In the genomic region with DNA sequence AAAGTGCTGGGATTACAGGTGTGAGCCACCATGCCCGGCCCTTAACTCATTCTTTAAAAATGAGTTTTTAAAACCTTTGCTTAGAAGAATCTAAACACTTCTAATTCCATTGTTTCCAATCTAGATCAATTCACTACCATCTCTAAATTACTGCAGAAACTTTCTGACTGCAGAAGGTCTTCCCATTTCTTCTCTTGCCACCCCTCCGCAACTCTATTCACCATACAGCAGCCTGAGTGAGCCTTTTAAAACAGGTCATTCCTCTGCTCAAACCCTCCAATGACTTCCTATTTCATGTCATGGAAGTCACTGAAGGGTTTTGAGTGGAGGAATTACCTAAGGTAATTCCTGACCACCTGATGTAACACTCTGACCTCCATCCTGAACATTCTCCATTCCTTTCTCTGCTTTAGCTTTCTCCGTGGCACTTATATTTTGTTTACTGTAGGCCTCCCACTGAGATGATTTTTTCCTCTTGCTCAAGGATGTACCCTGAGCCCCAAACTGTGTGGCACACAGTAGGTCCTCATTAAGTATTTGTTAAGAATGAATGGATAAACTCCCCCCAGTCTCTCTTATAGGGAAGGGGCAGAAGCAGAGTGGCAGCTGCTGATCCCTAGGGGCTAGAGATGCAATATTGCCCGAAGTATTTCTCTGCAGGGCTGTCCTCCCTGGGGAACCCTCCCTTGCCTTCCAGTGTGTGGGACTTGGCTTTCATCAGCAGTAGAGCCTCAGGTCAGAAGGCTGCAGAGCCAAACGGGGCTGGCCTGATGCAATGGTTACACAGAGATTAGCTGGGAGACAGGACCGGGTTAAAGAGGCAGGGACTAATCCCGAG, we compare ENCODE assay signal across 8 cellular contexts. TPM values are rescaled to one million over a fixed set of nuclear protein-coding genes. Genes with fewer than 3 reads are reported as not detected.
DNase-seq lines count a peak whose midpoint lies in the region; ATAC-seq and TF ChIP-seq lines count a peak whose summit lies in the region.

No MANE protein-coding gene starts in this region.

- no peaks in the 10 kb centered on the region for H3K9me3 ChIP-seq in heart right ventricle
- H3K9me3 ChIP-seq in sigmoid colon = no peaks in the 10 kb centered on the region

- no peaks in the 10 kb centered on the region for H3K27me3 ChIP-seq in heart right ventricle
- no peaks in the 10 kb centered on the region for H3K27me3 ChIP-seq in sigmoid colon

- no peaks in the 10 kb centered on the region for H3K27me3 Mint-ChIP-seq in activated T-helper 17 cell treated with anti-CD3 and anti-CD28 coated beads, Interleukin-2, amount 50 U/mL, for 72 hours

- intact Hi-C loops in heart right ventricle (cut with DNase I) (loop anchor here in 1 of 10 donors (5.0 kb wide), 1 partner anchor 232 kb away; no protein-coding TSS in a partner anchor), sigmoid colon (cut with DNase I) (no loop called here)

- no peak for TF ChIP-seq POLR2A in sigmoid colon (IDR thresholded peaks at IDR 0.05)

- H3K27ac ChIP-seq in heart right ventricle (peak overlapping the region in 9 of 10 donors; percentile 90 to 100 (median 99)), sigmoid colon (peak overlapping the region; percentile 95 to 100 (median 98))

- WGBS in heart right ventricle, 2 donors = 19% methylated on average over 7 of the region's 7 CpGs
- 28 to 32% methylated on average over 7 of the region's 7 CpGs for WGBS in sigmoid colon, 2 donors

- H3K4me3 Mint-ChIP-seq in activated T-helper 17 cell treated with anti-CD3 and anti-CD28 coated beads, Interleukin-2, amount 50 U/mL, for 72 hours = peak overlapping the region; percentile 81

- ATAC-seq in activated T-helper 17 cell treated with anti-CD3 and anti-CD28 coated beads, Interleukin-2, amount 50 U/mL, for 72 hours (replicated peaks) = no peak
- ATAC-seq in heart right ventricle (peak in 1 of 8 donors; percentile 2), GM19351 (IDR thresholded peaks at IDR 0.05; ENCODE audit: unreplicated experiment) (no peak), HG03354 (IDR thresholded peaks at IDR 0.05; ENCODE audit: poor library complexity, severe bottlenecking, unreplicated experiment) (no peak)

- H3K36me3 ChIP-seq in heart right ventricle (peaks cover 0 to 50% (median 40%) of the 10 kb centered on the region in 9 donors), sigmoid colon (peaks cover 24 to 40% (median 31%) of the 10 kb centered on the region in 4 donors)

- H3K27ac Mint-ChIP-seq in activated T-helper 17 cell treated with anti-CD3 and anti-CD28 coated beads, Interleukin-2, amount 50 U/mL, for 72 hours = peak overlapping the region; percentile 97

- H3K4me1 Mint-ChIP-seq in activated T-helper 17 cell treated with anti-CD3 and anti-CD28 coated beads, Interleukin-2, amount 50 U/mL, for 72 hours = peaks cover 25% of the 10 kb centered on the region

- TF ChIP-seq CTCF in AG10803 (conservative IDR thresholded peaks at IDR 0.05; ENCODE audit: low read length) = no peak
- TF ChIP-seq CTCF in heart right ventricle (IDR thresholded peaks at IDR 0.05) = no peak
- no peak for TF ChIP-seq CTCF in sigmoid colon (IDR thresholded peaks at IDR 0.05)

- H3K4me1 ChIP-seq in heart right ventricle (peaks cover 19 to 78% (median 60%) of the 10 kb centered on the region in 9 donors), sigmoid colon (peaks cover 0 to 55% (median 53%) of the 10 kb centered on the region in 4 donors)

- H3K9me3 Mint-ChIP-seq in activated T-helper 17 cell treated with anti-CD3 and anti-CD28 coated beads, Interleukin-2, amount 50 U/mL, for 72 hours = no peaks in the 10 kb centered on the region

- peaks cover 91% of the 10 kb centered on the region for H3K36me3 Mint-ChIP-seq in activated T-helper 17 cell treated with anti-CD3 and anti-CD28 coated beads, Interleukin-2, amount 50 U/mL, for 72 hours (ENCODE audit: low read depth)

- peak; percentile 68 for DNase-seq in AG10803 (ENCODE audit: low read depth)
- peak; percentile 11 for DNase-seq in HT-29 (ENCODE audit: low spot score)
- DNase-seq in heart right ventricle = peak in 1 of 2 donors; percentile 29
- DNase-seq in sigmoid colon = peak; percentile 78
- no peak for DNase-seq in NCI-H2196 (lab: John Stamatoyannopoulos, UW; ENCODE audit: unreplicated experiment)

- no peak for TF ChIP-seq EP300 in sigmoid colon (IDR thresholded peaks at IDR 0.05)

- H3K4me3 ChIP-seq in AG10803 (ENCODE audit: low read length) (peak overlapping the region; percentile 100), heart right ventricle (peak overlapping the region; percentile 67 to 98 (median 88)), sigmoid colon (peak overlapping the region; percentile 85 to 96 (median 89))

RNA-seq across cellular contexts. Expression of gene DDIT3, which starts 1.2 kb away (rescaled TPM):
- total RNA-seq in HT-29 (2014; rRNA removed; shearing (Covaris generic)) = 26.9 and 39.0 TPM in 2 replicates
- 10 to 100 TPM; 14.2 to 25.3 TPM for total RNA-seq in activated T-helper 17 cell treated with anti-CD3 and anti-CD28 coated beads, Interleukin-2, amount 50 U/mL, for 72 hours
- total RNA-seq in heart right ventricle (10 to 100 TPM; 11.2 to 34.1 (median 22.0) TPM), sigmoid colon (10 to 100 TPM; 30.7 to 48.5 (median 40.7) TPM)
- polyA plus RNA-seq in heart right ventricle (100 to 1,000 TPM in 1 of 2 donors, 10 to 100 TPM in 1; 65.2 to 106 TPM), sigmoid colon (10 to 100 TPM; 42.3 to 52.9 (median 46.7) TPM)

RNA-seq across cellular contexts. Expression of gene MBD6, which starts 3.5 kb away (rescaled TPM):
- 18.0 and 23.0 TPM in 2 replicates for total RNA-seq in HT-29 (2014; rRNA removed; shearing (Covaris generic))
- total RNA-seq in activated T-helper 17 cell treated with anti-CD3 and anti-CD28 coated beads, Interleukin-2, amount 50 U/mL, for 72 hours = 10 to 100 TPM; 78.8 to 83.1 TPM
- total RNA-seq in heart right ventricle (10 to 100 TPM; 22.8 to 46.9 (median 33.5) TPM), sigmoid colon (10 to 100 TPM; 13.5 to 23.5 (median 16.0) TPM)
- polyA plus RNA-seq in heart right ventricle (10 to 100 TPM in 1 of 2 donors, 1 to 10 TPM in 1; 8.8 to 35.4 TPM), sigmoid colon (10 to 100 TPM; 16.2 to 52.8 (median 17.1) TPM)

RNA-seq across cellular contexts. Expression of gene DCTN2, which starts 27.9 kb away (rescaled TPM):
- total RNA-seq in HT-29 (2014; rRNA removed; shearing (Covaris generic)) = 58.6 and 62.3 TPM in 2 replicates
- total RNA-seq in activated T-helper 17 cell treated with anti-CD3 and anti-CD28 coated beads, Interleukin-2, amount 50 U/mL, for 72 hours = 10 to 100 TPM; 78.5 to 96.4 TPM
- 100 to 1,000 TPM in 5 of 10 donors, 10 to 100 TPM in 5; 82.9 to 116 (median 101) TPM for total RNA-seq in heart right ventricle
- polyA plus RNA-seq in heart right ventricle = 100 to 1,000 TPM in 1 of 2 donors, 10 to 100 TPM in 1; 45.9 to 174 TPM
- 100 to 1,000 TPM; 118 to 194 (median 141) TPM for total RNA-seq in sigmoid colon
- polyA plus RNA-seq in sigmoid colon = 100 to 1,000 TPM; 141 to 204 (median 172) TPM

RNA-seq across cellular contexts. Expression of gene KIF5A, which starts 30.7 kb away (rescaled TPM):
- total RNA-seq in HT-29 (2014; rRNA removed; shearing (Covaris generic)) = not detected in 2 replicates
- total RNA-seq in activated T-helper 17 cell treated with anti-CD3 and anti-CD28 coated beads, Interleukin-2, amount 50 U/mL, for 72 hours = 1 to 10 TPM; 2.0 to 3.0 TPM
- total RNA-seq in heart right ventricle (under 1 TPM in 5 of 10 donors, not detected in 5; 0.05 to 0.29 (median 0.07) TPM), sigmoid colon (1 to 10 TPM; 3.6 to 8.9 (median 6.9) TPM)
- polyA plus RNA-seq in heart right ventricle (under 1 TPM; 0.06 to 0.07 TPM), sigmoid colon (1 to 10 TPM in 1 of 3 donors, under 1 TPM in 2; under 0.01 to 3.5 (median 0.46) TPM)

RNA-seq across cellular contexts. Expression of gene MARS1, which starts 31.3 kb away (rescaled TPM):
- 174 and 202 TPM in 2 replicates for total RNA-seq in HT-29 (2014; rRNA removed; shearing (Covaris generic))
- 100 to 1,000 TPM; 130 to 243 TPM for total RNA-seq in activated T-helper 17 cell treated with anti-CD3 and anti-CD28 coated beads, Interleukin-2, amount 50 U/mL, for 72 hours
- total RNA-seq in heart right ventricle (100 to 1,000 TPM in 1 of 10 donors, 10 to 100 TPM in 9; 56.7 to 105 (median 72.5) TPM), sigmoid colon (10 to 100 TPM; 46.6 to 56.3 (median 53.2) TPM)
- polyA plus RNA-seq in heart right ventricle (100 to 1,000 TPM in 1 of 2 donors, 10 to 100 TPM in 1; 94.7 to 108 TPM), sigmoid colon (10 to 100 TPM; 22.9 to 86.2 (median 25.8) TPM)
